ENCODE assay signal across 19 cellular contexts in genomic region chr15:24068102-24068501, GRCh38.
"Had no signal": no experiment of that assay in that cellular context is flagged by ENCODE, and none has a peak within 500 bp of the region (broad histone marks: within the 10 kb centered on the region; RNA-seq: fewer than 3 reads in every experiment).

No MANE protein-coding gene starts in this region.

- H3K4me3 ChIP-seq: ascending aorta, dorsolateral prefrontal cortex, esophagus muscularis mucosa, right lobe of liver, skin epidermis, tibial nerve had no signal

- H3K4me1 ChIP-seq: ascending aorta, esophagus muscularis mucosa, right lobe of liver, tibial nerve had no signal

- DNase-seq: activated CD4-positive, alpha-beta T cell treated with anti-CD3 and anti-CD28 coated beads for 1 hour; activated CD4-positive, alpha-beta T cell treated with anti-CD3 and anti-CD28 coated beads, Interleukin-2, amount 50 U/mL, for 1 hour; activated CD8-positive, alpha-beta T cell treated with anti-CD3 and anti-CD28 coated beads, Interleukin-2, amount 10 ng/mL, durations not matched to agents 7 days and 5 days; activated gamma-delta T cell; central memory CD4-positive, alpha-beta T cell; dorsolateral prefrontal cortex; head of caudate nucleus; mesenchymal stem cell; naive B cell; nucleus accumbens; stimulated activated CD4-positive, alpha-beta T cell treated with anti-CD3 and anti-CD28 coated beads, Interleukin-1b, Interleukin-23, amount 100 ng/mL, for 48 hours; stimulated activated naive CD8-positive, alpha-beta T cell treated with anti-CD3 and anti-CD28 coated beads, Interleukin-15, amount 100 ng/mL, for 72 hours; T-helper 9 cell had no signal

- H3K27ac ChIP-seq: ascending aorta, dorsolateral prefrontal cortex, esophagus muscularis mucosa, right lobe of liver, skin epidermis, tibial nerve had no signal

- H3K27me3 ChIP-seq: ascending aorta, esophagus muscularis mucosa, right lobe of liver, tibial nerve had no signal

- H3K36me3 ChIP-seq: ascending aorta, esophagus muscularis mucosa, right lobe of liver, tibial nerve had no signal

- H3K9me3 ChIP-seq: ascending aorta, right lobe of liver had no signal

- ATAC-seq: activated CD8-positive, alpha-beta T cell treated with anti-CD3 and anti-CD28 coated beads, Interleukin-2, amount 10 ng/mL, durations not matched to agents 7 days and 5 days; right lobe of liver; stimulated activated effector memory CD8-positive, alpha-beta T cell treated with anti-CD3 and anti-CD28 coated beads, Interleukin-12 subunit alpha, Interleukin-12 subunit beta, amount 100 ng/mL, for 72 hours; stimulated activated naive CD8-positive, alpha-beta T cell treated with anti-CD3 and anti-CD28 coated beads, Interleukin-15, amount 100 ng/mL, for 72 hours had no signal
